In genomic region chr12:42448841-42449240, GRCh38 we compare ENCODE assay signal across 23 cellular contexts.
"Had no signal": no experiment of that assay in that cellular context is flagged by ENCODE, and none has a peak within 500 bp of the region (broad histone marks: within the 10 kb centered on the region; RNA-seq: fewer than 3 reads in every experiment).

No MANE protein-coding gene starts in this region.

- H3K4me1 Mint-ChIP-seq: activated naive CD4-positive, alpha-beta T cell treated with anti-CD3 and anti-CD28 coated beads, Interleukin-2, amount 50 U/mL, for 24 hours had no signal

- H3K27ac Mint-ChIP-seq: activated naive CD4-positive, alpha-beta T cell treated with anti-CD3 and anti-CD28 coated beads, Interleukin-2, amount 50 U/mL, for 24 hours had no signal

- H3K4me3 Mint-ChIP-seq: activated naive CD4-positive, alpha-beta T cell treated with anti-CD3 and anti-CD28 coated beads, Interleukin-2, amount 50 U/mL, for 24 hours; naive thymus-derived CD4-positive, alpha-beta T cell; neural crest cell had no signal

- H3K4me3 ChIP-seq: right lobe of liver, smooth muscle cell, upper lobe of left lung had no signal

- DNase-seq: activated gamma-delta T cell treated with Interleukin-2 at 50 U/mL for 16 hours; activated T-cell treated with anti-CD3 and anti-CD28 coated beads, Interleukin-2, amount 50 U/mL, for 1 hour; anterior cingulate cortex; brain microvascular endothelial cell; caudate nucleus; dermis blood vessel endothelial cell; effector CD8-positive, alpha-beta T cell; erythroblast; foreskin melanocyte; hippocampal formation; left colon; mesenchymal stem cell; naive thymus-derived CD4-positive, alpha-beta T cell; occipital lobe; posterior cingulate gyrus; right lobe of liver; stimulated activated CD4-positive, alpha-beta T cell treated with anti-CD3 and anti-CD28 coated beads, Interleukin-15, amount 100 ng/mL, for 24 hours; stimulated activated naive CD4-positive, alpha-beta T cell; T-helper 9 cell; upper lobe of left lung had no signal

- ATAC-seq: left colon; naive thymus-derived CD4-positive, alpha-beta T cell; right lobe of liver had no signal

- H3K4me1 ChIP-seq: right lobe of liver had no signal

- H3K9me3 ChIP-seq: right lobe of liver, upper lobe of left lung had no signal

- H3K9me3 Mint-ChIP-seq: activated naive CD4-positive, alpha-beta T cell treated with anti-CD3 and anti-CD28 coated beads, Interleukin-2, amount 50 U/mL, for 24 hours had no signal

- H3K27ac ChIP-seq: brain microvascular endothelial cell, right lobe of liver, upper lobe of left lung had no signal

- H3K27me3 ChIP-seq: brain microvascular endothelial cell, right lobe of liver, upper lobe of left lung had no signal

- H3K27me3 Mint-ChIP-seq: activated naive CD4-positive, alpha-beta T cell treated with anti-CD3 and anti-CD28 coated beads, Interleukin-2, amount 50 U/mL, for 24 hours; naive thymus-derived CD4-positive, alpha-beta T cell had no signal

- H3K4me2 ChIP-seq: smooth muscle cell had no signal
